Comparison of ENCODE assay signal across 11 cellular contexts in the genomic region with DNA sequence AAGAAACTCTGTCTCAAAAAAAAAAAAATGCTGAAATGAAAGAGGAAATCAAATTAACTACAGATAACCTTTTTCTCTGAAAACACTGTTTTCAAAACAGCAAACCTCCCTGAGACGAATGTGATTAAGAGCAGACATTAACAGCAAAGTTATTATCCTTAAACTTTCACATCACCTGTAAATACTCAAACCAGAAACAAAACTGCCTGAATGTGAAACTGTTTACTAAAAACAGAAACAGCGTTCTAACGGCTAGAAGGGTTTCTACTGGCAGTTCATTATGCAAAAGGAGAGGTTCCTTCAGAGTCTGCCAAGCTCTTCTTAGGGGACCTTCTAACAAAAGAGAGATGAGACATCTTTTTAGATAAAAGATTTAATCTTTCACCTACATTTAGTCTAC.
DNase-seq lines count a peak whose midpoint lies in the region; ATAC-seq, FAIRE-seq and TF ChIP-seq lines count a peak whose summit lies in the region.
"Had no signal": no experiment of that assay in that cellular context is flagged by ENCODE, and none has a peak within 500 bp of the region (broad histone marks: within the 10 kb centered on the region; RNA-seq: fewer than 3 reads in every experiment).

No MANE protein-coding gene starts in this region.

- FAIRE-seq in D721Med (lab: Jason Lieb, UNC), result no peak

- H3K27me3 ChIP-seq in SU-DHL-6 (ENCODE audit: low read length), result no peaks in the 10 kb centered on the region

- H3K9me2 ChIP-seq in SU-DHL-6 (replicated peaks; ENCODE audit: insufficient read depth, low read length), result no peaks in the 10 kb centered on the region

- peaks cover 60% of the 10 kb centered on the region for H3F3A ChIP-seq in SU-DHL-6 (ENCODE audit: insufficient read depth)

- H3K4me1 Mint-ChIP-seq in activated naive CD4-positive, alpha-beta T cell treated with anti-CD3 and anti-CD28 coated beads, Interleukin-2, amount 50 U/mL, for 24 hours, result peaks cover 82% of the 10 kb centered on the region

- H3K9ac ChIP-seq in SU-DHL-6 (ENCODE audit: low read length), result peak overlapping the region; percentile 15; the same call in 1 of the 2 replicates

- DNase-seq in activated naive CD4-positive, alpha-beta T cell treated with Interleukin-2 at 50 U/mL for 16 hours, result no peak
- no peak for DNase-seq in stimulated activated naive CD8-positive, alpha-beta T cell treated with anti-CD3 and anti-CD28 coated beads, Interleukin-15, Interleukin-2, amounts not matched to agents 100 U/mL and 50 U/mL, for 24 hours
- DNase-seq in NCI-H1417 (lab: John Stamatoyannopoulos, UW), result no peak
- no peak for DNase-seq in D721Med (ENCODE audit: insufficient read length, low spot score)
- DNase-seq in D341Med (ENCODE audit: low spot score), result no peak
- DNase-seq: occipital lobe had no signal

- no peaks in the 10 kb centered on the region for H3K9me3 Mint-ChIP-seq in activated naive CD4-positive, alpha-beta T cell treated with anti-CD3 and anti-CD28 coated beads, Interleukin-2, amount 50 U/mL, for 24 hours

- H3K4me2 ChIP-seq in SU-DHL-6 (ENCODE audit: low read depth, low read length, poor library complexity, severe bottlenecking), result peak overlapping the region; percentile 74

- H2AFZ ChIP-seq in SU-DHL-6 (ENCODE audit: low read depth, low read length, severe bottlenecking), result no peak overlapping the region

- H3K4me3 ChIP-seq in SU-DHL-6 (ENCODE audit: insufficient read depth, low read length, poor library complexity, severe bottlenecking), result peak overlapping the region; percentile 22
- H3K4me3 ChIP-seq: thoracic aorta had no signal

- H3K79me2 ChIP-seq in SU-DHL-6 (ENCODE audit: insufficient read depth, low read length), result peaks cover 100% of the 10 kb centered on the region

- H3K27ac Mint-ChIP-seq in activated naive CD4-positive, alpha-beta T cell treated with anti-CD3 and anti-CD28 coated beads, Interleukin-2, amount 50 U/mL, for 24 hours, result peak overlapping the region; percentile 95

- peaks cover 5% of the 10 kb centered on the region; the same call in 1 of the 2 replicates for H3K36me3 ChIP-seq in SU-DHL-6 (ENCODE audit: low read length)
- H3K36me3 ChIP-seq: thoracic aorta had no signal

- ATAC-seq in HG02884 (IDR thresholded peaks at IDR 0.05; ENCODE audit: unreplicated experiment), result peak; percentile 95
- peak; percentile 84 for ATAC-seq in stimulated activated naive CD8-positive, alpha-beta T cell treated with anti-CD3 and anti-CD28 coated beads, Interleukin-15, Interleukin-2, amounts not matched to agents 100 U/mL and 50 U/mL, for 24 hours

- TF ChIP-seq CTCF in SU-DHL-6 (IDR thresholded peaks at IDR 0.05; ENCODE audit: insufficient read depth, low read length, poor library complexity, severe bottlenecking) (no peak), D721Med (IDR thresholded peaks at IDR 0.05; ENCODE audit: insufficient read depth, missing control alignments) (no peak)

- no peaks in the 10 kb centered on the region for H3K27me3 Mint-ChIP-seq in activated naive CD4-positive, alpha-beta T cell treated with anti-CD3 and anti-CD28 coated beads, Interleukin-2, amount 50 U/mL, for 24 hours

- H3K9me3 ChIP-seq in SU-DHL-6 (ENCODE audit: insufficient read depth, low read length), result no peaks in the 10 kb centered on the region
- H3K9me3 ChIP-seq: thoracic aorta had no signal

- H3K36me3 Mint-ChIP-seq in activated naive CD4-positive, alpha-beta T cell treated with anti-CD3 and anti-CD28 coated beads, Interleukin-2, amount 50 U/mL, for 24 hours, result peaks cover 1% of the 10 kb centered on the region

- H4K20me1 ChIP-seq in SU-DHL-6 (ENCODE audit: low read depth, low read length), result peaks cover 22% of the 10 kb centered on the region

- peak overlapping the region; percentile 83 for H3K27ac ChIP-seq in SU-DHL-6 (ENCODE audit: low read depth, low read length)
- H3K27ac ChIP-seq: epithelial cell of prostate, thoracic aorta had no signal

- peak overlapping the region; percentile 73 for H3K4me3 Mint-ChIP-seq in activated naive CD4-positive, alpha-beta T cell treated with anti-CD3 and anti-CD28 coated beads, Interleukin-2, amount 50 U/mL, for 24 hours
